ENCODE assay signal across 33 cellular contexts in the genomic region with DNA sequence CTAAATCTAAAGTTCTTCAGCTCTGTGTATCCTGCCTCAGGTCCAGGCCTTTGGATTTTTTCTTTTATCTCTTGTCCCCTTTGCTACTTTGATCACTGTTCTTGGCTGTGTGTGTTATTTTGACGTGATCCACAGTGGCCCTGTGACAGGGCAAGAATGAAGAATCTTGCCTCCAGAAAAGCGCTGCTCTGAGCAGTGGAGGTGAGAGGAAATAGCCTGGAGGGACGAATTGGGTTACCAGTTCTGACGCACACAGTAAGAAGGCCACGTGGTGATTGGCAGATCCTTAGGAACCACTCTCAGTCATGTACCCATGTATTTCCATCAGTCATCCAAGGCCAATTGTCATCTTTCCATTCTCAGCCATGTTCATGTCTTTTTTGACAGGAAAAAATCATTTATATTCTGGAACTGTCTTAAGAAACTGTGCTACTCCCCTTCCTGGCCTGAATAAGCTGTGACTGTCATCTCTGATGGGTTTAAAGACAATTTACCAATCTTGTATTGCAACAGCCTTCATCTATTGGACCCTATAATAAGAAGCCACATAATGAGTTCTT. TPM values are rescaled to one million over a fixed set of nuclear protein-coding genes. Genes with fewer than 3 reads are reported as not detected.
"Had no signal": no experiment of that assay in that cellular context is flagged by ENCODE, and none has a peak within 500 bp of the region (broad histone marks: within the 10 kb centered on the region; RNA-seq: fewer than 3 reads in every experiment).

No MANE protein-coding gene starts in this region.

- H3K27me3 ChIP-seq: ascending aorta, Peyer's patch had no signal

- ATAC-seq: activated CD8-positive, alpha-beta memory T cell treated with anti-CD3 and anti-CD28 coated beads, Interleukin-2, amount 10 ng/mL, durations not matched to agents 7 days and 5 days; activated T-cell treated with anti-CD3 and anti-CD28 coated beads, Interleukin-2, amount 50 U/mL, for 72 hours; PC-3 had no signal

- DNase-seq: activated CD4-positive, alpha-beta memory T cell treated with anti-CD3 and anti-CD28 coated beads for 36 hours; activated CD4-positive, alpha-beta T cell treated with anti-CD3 and anti-CD28 coated beads, Interleukin-2, amount 50 U/mL, for 1 hour; activated CD4-positive, CD25-positive, alpha-beta regulatory T cell; activated CD8-positive, alpha-beta memory T cell treated with anti-CD3 and anti-CD28 coated beads for 24 hours; activated CD8-positive, alpha-beta memory T cell treated with anti-CD3 and anti-CD28 coated beads, Interleukin-2, amount 10 ng/mL, durations not matched to agents 7 days and 5 days; activated CD8-positive, alpha-beta memory T cell treated with anti-CD3 and anti-CD28 coated beads, Interleukin-2, amount 50 U/mL, for 48 hours; activated gamma-delta T cell; activated naive CD4-positive, alpha-beta T cell treated with Interleukin-2 at 50 U/mL for 16 hours; activated naive CD8-positive, alpha-beta T cell treated with anti-CD3 and anti-CD28 coated beads, Interleukin-2, amount 10 ng/mL, durations not matched to agents 7 days and 5 days; activated T-cell treated with anti-CD3 and anti-CD28 coated beads, Interleukin-2, amount 50 U/mL, for 72 hours; amygdala; cerebellar nuclear complex; Karpas-422; KBM-7; MG63; NCI-H1048; NCI-H1105 treated with DMSO at 0.1 percent for 48 hours; NCI-H1436; NCI-H1694; NCI-H2029; NCI-H345; NCI-H524 treated with DMSO at 0.1 percent for 48 hours; PC-3; Peyer's patch; RPMI8226; T1000; WERI-Rb-1 had no signal

- H3K9me3 ChIP-seq: ascending aorta, MG63, Peyer's patch had no signal

- H3K27ac ChIP-seq: ascending aorta, Peyer's patch, SK-N-MC, WERI-Rb-1 had no signal

- H3K4me3 ChIP-seq: ascending aorta, MG63, Peyer's patch, SK-N-MC had no signal

- H3K36me3 ChIP-seq: ascending aorta, MG63, Peyer's patch, WERI-Rb-1 had no signal

- H3K4me1 ChIP-seq: ascending aorta, Peyer's patch had no signal

RNA-seq across cellular contexts. Expression of gene MAPK4, which starts 47.6 kb away (rescaled TPM):
- total RNA-seq: activated CD4-positive, alpha-beta memory T cell treated with anti-CD3 and anti-CD28 coated beads for 36 hours; activated CD8-positive, alpha-beta memory T cell treated with anti-CD3 and anti-CD28 coated beads, Interleukin-2, amount 10 ng/mL, durations not matched to agents 7 days and 5 days; activated naive CD8-positive, alpha-beta T cell treated with anti-CD3 and anti-CD28 coated beads, Interleukin-2, amount 10 ng/mL, durations not matched to agents 7 days and 5 days; activated T-cell treated with anti-CD3 and anti-CD28 coated beads, Interleukin-2, amount 50 U/mL, for 72 hours; activated T-helper 2 cell treated with anti-CD3 and anti-CD28 coated beads, Interferon-gamma antibody, Interleukin-2, Interleukin-4, amounts not matched to agents 10 μg/mL and 5 μg/mL and 100 μg/mL, durations not matched to agents 14 hours and 24 hours and 36 hours; PC-3; T-helper 1 cell treated with Interleukin-12 subunit alpha and Interleukin-12 subunit beta and Interleukin-4 antibody, amounts not matched to agents 30 ng/mL and 1 ng/mL, for 36 hours; T-helper 2 cell treated with Interferon-gamma antibody and Interleukin-4, amounts not matched to agents 100 ng/mL and 5 ng/mL, for 36 hours had no signal
- polyA plus RNA-seq: IgD-negative memory B cell had no signal
